Comparison of ENCODE assay signal across 8 cellular contexts in genomic region chr11:29328961-29329441, GRCh38.
A peak's percentile ranks its signal among the peaks of the same experiment; 100 is the strongest.
DNase-seq lines count a peak whose midpoint lies in the region; ATAC-seq, FAIRE-seq and TF ChIP-seq lines count a peak whose summit lies in the region.

No MANE protein-coding gene starts in this region.

- intact Hi-C loops in left cardiac atrium (cut with DNase I): no loop called here
- intact Hi-C loops in right cardiac atrium (cut with DNase I): no loop called here

- no peaks in the 10 kb centered on the region for H3K79me2 ChIP-seq in neural cell (replicated peaks; ENCODE audit: insufficient read depth, low read length)

- DNase-seq in left cardiac atrium (no peak), right cardiac atrium (no peak), NCI-H1694 treated with DMSO at 0.1 percent for 48 hours (lab: John Stamatoyannopoulos, UW) (peak; percentile 3), bronchial epithelial cell (ENCODE audit: low read depth) (peak; percentile 99)
- DNase-seq in activated CD4-positive, alpha-beta T cell treated with anti-CD3 and anti-CD28 coated beads, Interleukin-2, amount 50 U/mL, for 1 hour: no peak

- no peaks in the 10 kb centered on the region for H4K20me1 ChIP-seq in neural cell (ENCODE audit: insufficient read depth)

- H3K27me3 ChIP-seq in right cardiac atrium (ENCODE audit: control insufficient read depth, insufficient read depth) (no peaks in the 10 kb centered on the region), bronchial epithelial cell (ENCODE audit: control insufficient read depth, insufficient read depth, low read length) (no peaks in the 10 kb centered on the region), neural cell (ENCODE audit: insufficient read depth, low read depth, low read length) (no peaks in the 10 kb centered on the region)

- no peaks in the 10 kb centered on the region for H3K4me1 ChIP-seq in right cardiac atrium (ENCODE audit: control insufficient read depth, insufficient read depth, low read length)

- no peak overlapping the region for H2AFZ ChIP-seq in neural cell (ENCODE audit: low read depth, low read length)

- FAIRE-seq in bronchial epithelial cell (lab: Jason Lieb, UNC): peak; percentile 99

- ATAC-seq in left cardiac atrium (peak; percentile 41 to 44), right cardiac atrium (no peak), GM18858 (IDR thresholded peaks at IDR 0.05; ENCODE audit: unreplicated experiment) (no peak), HG03280 (IDR thresholded peaks at IDR 0.05; ENCODE audit: unreplicated experiment) (no peak)

- H3K36me3 ChIP-seq in bronchial epithelial cell (ENCODE audit: control insufficient read depth, insufficient read depth, low read length): no peaks in the 10 kb centered on the region
- H3K36me3 ChIP-seq in neural cell (ENCODE audit: insufficient read depth, low read length): no peaks in the 10 kb centered on the region

- TF ChIP-seq EP300 in neural cell (conservative IDR thresholded peaks at IDR 0.05; ENCODE audit: poor library complexity, severe bottlenecking): no peak

- H3K27ac ChIP-seq in right cardiac atrium (ENCODE audit: low read length): no peak overlapping the region
- no peak overlapping the region for H3K27ac ChIP-seq in neural cell (ENCODE audit: low read length)

- H3K9me3 ChIP-seq in right cardiac atrium (ENCODE audit: control insufficient read depth, low read length) (no peaks in the 10 kb centered on the region), neural cell (ENCODE audit: low read length) (no peaks in the 10 kb centered on the region)

- no peaks in the 10 kb centered on the region for H3K9me2 ChIP-seq in neural cell (ENCODE audit: insufficient read depth, low read length)

- no peak overlapping the region for H3K4me2 ChIP-seq in neural cell (ENCODE audit: low read length)

- no peaks in the 10 kb centered on the region for H3F3A ChIP-seq in neural cell (ENCODE audit: insufficient read depth, low read length, poor library complexity, severe bottlenecking)

- TF ChIP-seq CTCF in bronchial epithelial cell (IDR thresholded peaks at IDR 0.05; ENCODE audit: insufficient read depth, low read length, severe bottlenecking) (peak; percentile 64), neural cell (IDR thresholded peaks at IDR 0.05; ENCODE audit: poor library complexity, severe bottlenecking) (peak; percentile 81)

- TF ChIP-seq RAD21 in neural cell (conservative IDR thresholded peaks at IDR 0.05): peak; percentile 81

- H3K4me3 ChIP-seq in right cardiac atrium (ENCODE audit: low read length) (no peak overlapping the region), bronchial epithelial cell (ENCODE audit: low read depth, low read length) (no peak overlapping the region), neural cell (ENCODE audit: low read length) (no peak overlapping the region)

- WGBS in right cardiac atrium: 41% methylated on average over 4 of the region's 4 CpGs

- H3K9ac ChIP-seq in neural cell (ENCODE audit: low read length): no peak overlapping the region

TF ChIP-seq in neural cell, 6 proteins besides CTCF, POLR2A, EP300 and RAD21:
- TF ChIP-seq TAF1 (IDR thresholded peaks at IDR 0.05; ENCODE audit: low read depth) (no peak), SMC3 (conservative IDR thresholded peaks at IDR 0.05; ENCODE audit: poor library complexity) (peak; percentile 87)
TF ChIP-seq in neural cell: peak in this region for 1.

Comparison
In these comparisons a context has a peak if more than half of its experiments do, and no peak if none do; other contexts are left out.
1. ATAC-seq: peak in left cardiac atrium (2 of 2); none in right cardiac atrium (0 of 2), GM18858 (single experiment) and HG03280 (single experiment).
2. DNase-seq: peak in NCI-H1694 treated with DMSO at 0.1 percent for 48 hours (single experiment) and bronchial epithelial cell (single experiment); none in left cardiac atrium (single experiment), right cardiac atrium (0 of 3) and activated CD4-positive, alpha-beta T cell treated with anti-CD3 and anti-CD28 coated beads, Interleukin-2, amount 50 U/mL, for 1 hour (single experiment).